In genomic region chr16:81610144-81610842, GRCh38 we compare ENCODE assay signal across 9 cellular contexts.
DNase-seq lines count a peak whose midpoint lies in the region.
"Had no signal": no experiment of that assay in that cellular context is flagged by ENCODE, and none has a peak within 500 bp of the region (broad histone marks: within the 10 kb centered on the region; RNA-seq: fewer than 3 reads in every experiment).

No MANE protein-coding gene starts in this region.

- DNase-seq in C1 segment of cervical spinal cord (lab: John Stamatoyannopoulos, UW) = peak in 11 of 14 donors; percentile 38 to 88 (median 65)
- DNase-seq in amniotic epithelial cell (ENCODE audit: low read depth) = peak; percentile 41
- peak; percentile 85 for DNase-seq in cardiac septum (ENCODE audit: low spot score)
- DNase-seq in pons (ENCODE audit: low spot score) = peak; percentile 64
- no peak for DNase-seq in NCI-H187 treated with DMSO at 0.1 percent for 48 hours (lab: John Stamatoyannopoulos, UW)
- DNase-seq in NCI-H2081 treated with DMSO at 0.1 percent for 48 hours (lab: John Stamatoyannopoulos, UW) = no peak
- no peak for DNase-seq in activated gamma-delta T cell treated with Interleukin-2 at 50 U/mL for 16 hours
- DNase-seq in T-helper 2 cell = no peak
- DNase-seq: NCI-H1105 had no signal

- intact Hi-C loops in cardiac septum (cut with DNase I) = loop anchor here (5.0 kb wide), 1 partner anchor 37 kb away; no protein-coding TSS in a partner anchor

Comparison
In these comparisons a context has a peak if more than half of its experiments do, and no peak if none do; other contexts are left out.
1. DNase-seq: peak in C1 segment of cervical spinal cord (11 of 14), amniotic epithelial cell (single experiment), cardiac septum (single experiment) and pons (single experiment); none in NCI-H187 treated with DMSO at 0.1 percent for 48 hours (single experiment), NCI-H2081 treated with DMSO at 0.1 percent for 48 hours (single experiment), activated gamma-delta T cell treated with Interleukin-2 at 50 U/mL for 16 hours (single experiment) and T-helper 2 cell (0 of 5).